1 cellular context compared by ENCODE assay signal in genomic region chr7:107898997-107899594, GRCh38.
A peak's percentile ranks its signal among the peaks of the same experiment; 100 is the strongest.
TF ChIP-seq lines count a peak whose summit lies in the region.

No MANE protein-coding gene starts in this region.

TF ChIP-seq in K562, 482 proteins besides CTCF, POLR2A, EP300 and RAD21:
- TF ChIP-seq FOXJ2 (tag; IDR thresholded peaks at IDR 0.05) (0 out of 2 replicates have a peak, but pooled peaks have one; percentile 31), STAT5A (IDR thresholded peaks at IDR 0.05; ENCODE audit: borderline replicate concordance, low read length) (0 out of 2 replicates have a peak, but pooled peaks have one; percentile 5), ELF1 (tag; IDR thresholded peaks at IDR 0.05) (peak; percentile 25; the same call in 1 of the 2 replicates), FOXK2 (conservative IDR thresholded peaks at IDR 0.05 in 1 of 2, IDR thresholded peaks at IDR 0.05 in 1 of 2; ENCODE audit: low read depth in 2 of 2) (0 out of 4 replicates have a peak, but pooled peaks have one; percentile 15 to 25), FOXM1 (IDR thresholded peaks at IDR 0.05; ENCODE audit: low read depth) (peak; percentile 50; the same call in 1 of the 2 replicates), FOXM1 (CRISPR knock-in tag; IDR thresholded peaks at IDR 0.05; ENCODE audit: low read depth) (no peak), FOXA3 (CRISPR knock-in tag; conservative IDR thresholded peaks at IDR 0.05 in 1 of 2, IDR thresholded peaks at IDR 0.05 in 1 of 2) (peak in 1 of 2 experiments; percentile 48; a peak in 2 of 4 replicates), GMEB1 (CRISPR knock-in tag; IDR thresholded peaks at IDR 0.05) (no peak), SRSF7 (optimal IDR thresholded peaks at IDR 0.05; ENCODE audit: low read depth, low read length) (no peak), ARID1B (IDR thresholded peaks at IDR 0.05) (0 out of 2 replicates have a peak, but pooled peaks have one; percentile 7)
- TF ChIP-seq, protein P1, sequence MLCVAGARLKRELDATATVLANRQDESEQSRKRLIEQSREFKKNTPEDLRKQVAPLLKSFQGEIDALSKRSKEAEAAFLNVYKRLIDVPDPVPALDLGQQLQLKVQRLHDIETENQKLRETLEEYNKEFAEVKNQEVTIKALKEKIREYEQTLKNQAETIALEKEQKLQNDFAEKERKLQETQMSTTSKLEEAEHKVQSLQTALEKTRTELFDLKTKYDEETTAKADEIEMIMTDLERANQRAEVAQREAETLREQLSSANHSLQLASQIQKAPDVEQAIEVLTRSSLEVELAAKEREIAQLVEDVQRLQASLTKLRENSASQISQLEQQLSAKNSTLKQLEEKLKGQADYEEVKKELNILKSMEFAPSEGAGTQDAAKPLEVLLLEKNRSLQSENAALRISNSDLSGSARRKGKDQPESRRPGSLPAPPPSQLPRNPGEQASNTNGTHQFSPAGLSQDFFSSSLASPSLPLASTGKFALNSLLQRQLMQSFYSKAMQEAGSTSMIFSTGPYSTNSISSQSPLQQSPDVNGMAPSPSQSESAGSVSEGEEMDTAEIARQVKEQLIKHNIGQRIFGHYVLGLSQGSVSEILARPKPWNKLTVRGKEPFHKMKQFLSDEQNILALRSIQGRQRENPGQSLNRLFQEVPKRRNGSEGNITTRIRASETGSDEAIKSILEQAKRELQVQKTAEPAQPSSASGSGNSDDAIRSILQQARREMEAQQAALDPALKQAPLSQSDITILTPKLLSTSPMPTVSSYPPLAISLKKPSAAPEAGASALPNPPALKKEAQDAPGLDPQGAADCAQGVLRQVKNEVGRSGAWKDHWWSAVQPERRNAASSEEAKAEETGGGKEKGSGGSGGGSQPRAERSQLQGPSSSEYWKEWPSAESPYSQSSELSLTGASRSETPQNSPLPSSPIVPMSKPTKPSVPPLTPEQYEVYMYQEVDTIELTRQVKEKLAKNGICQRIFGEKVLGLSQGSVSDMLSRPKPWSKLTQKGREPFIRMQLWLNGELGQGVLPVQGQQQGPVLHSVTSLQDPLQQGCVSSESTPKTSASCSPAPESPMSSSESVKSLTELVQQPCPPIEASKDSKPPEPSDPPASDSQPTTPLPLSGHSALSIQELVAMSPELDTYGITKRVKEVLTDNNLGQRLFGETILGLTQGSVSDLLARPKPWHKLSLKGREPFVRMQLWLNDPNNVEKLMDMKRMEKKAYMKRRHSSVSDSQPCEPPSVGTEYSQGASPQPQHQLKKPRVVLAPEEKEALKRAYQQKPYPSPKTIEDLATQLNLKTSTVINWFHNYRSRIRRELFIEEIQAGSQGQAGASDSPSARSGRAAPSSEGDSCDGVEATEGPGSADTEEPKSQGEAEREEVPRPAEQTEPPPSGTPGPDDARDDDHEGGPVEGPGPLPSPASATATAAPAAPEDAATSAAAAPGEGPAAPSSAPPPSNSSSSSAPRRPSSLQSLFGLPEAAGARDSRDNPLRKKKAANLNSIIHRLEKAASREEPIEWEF (CRISPR knock-in tag; IDR thresholded peaks at IDR 0.05), result no peak
- TF ChIP-seq, protein P2, sequence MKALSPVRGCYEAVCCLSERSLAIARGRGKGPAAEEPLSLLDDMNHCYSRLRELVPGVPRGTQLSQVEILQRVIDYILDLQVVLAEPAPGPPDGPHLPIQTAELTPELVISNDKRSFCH (CRISPR knock-in tag; IDR thresholded peaks at IDR 0.05), result 0 out of 2 replicates have a peak, but pooled peaks have one; percentile 17
- TF ChIP-seq, protein P2 (tag; IDR thresholded peaks at IDR 0.05), result no peak
